ENCODE assay signal across 23 cellular contexts in genomic region chr3:55118453-55118852, GRCh38.
"Had no signal": no experiment of that assay in that cellular context is flagged by ENCODE, and none has a peak within 500 bp of the region (broad histone marks: within the 10 kb centered on the region; RNA-seq: fewer than 3 reads in every experiment).

No MANE protein-coding gene starts in this region.

- H3K4me3 ChIP-seq: colonic mucosa, esophagus muscularis mucosa, gastrocnemius medialis, heart right ventricle, left lung, lower lobe of right lung, mucosa of descending colon had no signal

- ATAC-seq: effector memory CD8-positive, alpha-beta T cell; gastrocnemius medialis; heart right ventricle; left cardiac atrium; left lung; left ventricle myocardium superior; lower lobe of right lung; mucosa of descending colon had no signal

- H3K4me1 ChIP-seq: colonic mucosa, esophagus muscularis mucosa, gastrocnemius medialis, heart right ventricle, left lung, lower lobe of right lung had no signal

- H3K36me3 ChIP-seq: colonic mucosa, esophagus muscularis mucosa, gastrocnemius medialis, heart right ventricle, left lung, lower lobe of right lung had no signal

- FAIRE-seq: endometrium, islet of Langerhans, keratinocyte had no signal

- H3K27ac ChIP-seq: colonic mucosa, epithelial cell of prostate, esophagus muscularis mucosa, gastrocnemius medialis, heart right ventricle, left lung, lower lobe of right lung had no signal

- H3K9me3 ChIP-seq: colonic mucosa, esophagus muscularis mucosa, gastrocnemius medialis, heart right ventricle, left lung, lower lobe of right lung, mucosa of descending colon had no signal

- DNase-seq: colonic mucosa; cortex of kidney; effector CD8-positive, alpha-beta T cell; effector memory CD8-positive, alpha-beta T cell; erythroblast; foreskin fibroblast; foreskin melanocyte; gastrocnemius medialis; glutamatergic neuron; head of caudate nucleus; heart right ventricle; hippocampal formation; left cardiac atrium; left lung; left ventricle myocardium superior; lower lobe of right lung; mesenchymal stem cell; mucosa of descending colon had no signal

- H3K27me3 ChIP-seq: colonic mucosa, esophagus muscularis mucosa, gastrocnemius medialis, left lung had no signal
